ENCODE assay signal across 7 cellular contexts in the genomic region with DNA sequence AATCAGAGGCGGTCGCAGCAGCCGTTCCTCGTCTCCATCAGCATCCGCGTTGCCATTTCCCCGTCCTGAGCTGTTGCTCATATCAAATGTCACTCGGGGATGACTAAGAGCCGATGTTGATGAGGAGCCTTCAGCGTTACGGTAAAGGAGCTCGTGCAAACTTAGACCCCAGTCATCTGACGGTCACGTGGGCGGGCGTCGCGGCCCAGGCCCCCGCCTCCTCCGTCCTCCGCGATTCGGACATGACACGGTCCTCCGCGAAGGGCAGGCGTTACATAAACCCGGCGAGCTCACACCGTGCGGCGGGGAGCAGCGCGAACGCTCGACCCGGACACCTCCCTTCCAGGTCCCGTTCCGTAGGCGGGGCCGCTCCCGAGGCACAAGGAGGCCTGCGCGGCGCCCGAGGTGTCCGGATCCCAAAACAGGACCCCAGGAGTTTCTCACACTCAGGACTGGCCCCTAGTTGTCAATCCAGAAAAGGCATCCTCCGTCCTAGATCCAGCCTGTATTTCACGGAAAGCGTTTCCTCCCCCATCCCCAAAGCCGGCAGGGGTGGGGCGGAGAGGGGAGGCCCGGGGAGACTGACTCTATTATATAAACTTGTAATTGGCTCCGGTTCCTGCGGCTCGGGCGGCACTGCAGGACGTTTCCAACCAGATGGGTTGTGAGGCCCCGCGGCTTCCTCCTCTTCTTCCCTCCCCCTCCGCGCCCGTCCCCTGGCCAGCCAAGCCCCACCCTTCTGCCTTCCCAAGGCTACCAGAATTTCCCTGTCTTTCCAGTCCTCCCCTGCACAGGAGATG.
DNase-seq lines count a peak whose midpoint lies in the region; ATAC-seq and TF ChIP-seq lines count a peak whose summit lies in the region.

No MANE protein-coding gene starts in this region.

- ATAC-seq in HG02588 (IDR thresholded peaks at IDR 0.05; ENCODE audit: unreplicated experiment): no peak

- peak overlapping the region; percentile 50 for H3K4me3 ChIP-seq in HFF-Myc (replicated peaks; ENCODE audit: low read depth, low read length)
- peak overlapping the region; percentile 55 for H3K4me3 ChIP-seq in kidney epithelial cell (ENCODE audit: low read depth, low read length)
- peak overlapping the region; percentile 23 to 75 (median 47) for H3K4me3 ChIP-seq in spleen

- H3K27me3 ChIP-seq in kidney epithelial cell (ENCODE audit: control insufficient read depth, insufficient read depth, low read length): peaks cover 8% of the 10 kb centered on the region
- H3K27me3 ChIP-seq in spleen (replicated peaks in 1 of 7): peaks cover 0 to 28% (median 0%) of the 10 kb centered on the region in 7 donors

- H3K4me1 ChIP-seq in spleen: peaks cover 0 to 27% (median 15%) of the 10 kb centered on the region in 6 donors

- intact Hi-C loops in spleen (cut with DNase I; ENCODE audit: low total_unique reads): no loop called here

- peak; percentile 27 for DNase-seq in HFF-Myc (ENCODE audit: extremely low read depth, low read depth)
- peak; percentile 50 for DNase-seq in cerebellum (ENCODE audit: low spot score)
- peak; percentile 51 for DNase-seq in kidney epithelial cell (ENCODE audit: low read depth)
- peak; percentile 93 for DNase-seq in spleen
- DNase-seq in central memory CD4-positive, alpha-beta T cell: no peak

- H3K27ac ChIP-seq in VCaP (peak overlapping the region; percentile 55), spleen (peak overlapping the region; percentile 37 to 93 (median 88))

- TF ChIP-seq POLR2A in spleen (IDR thresholded peaks at IDR 0.05): peak in 1 of 3 donors; percentile 33

- peaks cover 0 to 5% (median 0%) of the 10 kb centered on the region in 8 donors for H3K9me3 ChIP-seq in spleen

- TF ChIP-seq CTCF in HFF-Myc (IDR thresholded peaks at IDR 0.05; ENCODE audit: low read depth, low read length, missing control alignments): no peak
- peak; percentile 50 for TF ChIP-seq CTCF in VCaP (conservative IDR thresholded peaks at IDR 0.05)
- TF ChIP-seq CTCF in kidney epithelial cell (IDR thresholded peaks at IDR 0.05; ENCODE audit: insufficient read depth, low read length, poor library complexity, severe bottlenecking): peak; percentile 33
- TF ChIP-seq CTCF in spleen (IDR thresholded peaks at IDR 0.05 in 8 of 11, conservative IDR thresholded peaks at IDR 0.05 in 3 of 11): peak in 3 of 11 experiments; percentile 9 to 12 (median 10)

- WGBS in spleen, 5 donors: 2 to 5% (median 2%) methylated on average over 36 to 63 of the region's 63 CpGs

- H3K36me3 ChIP-seq in kidney epithelial cell (ENCODE audit: control insufficient read depth, insufficient read depth, low read length) (no peaks in the 10 kb centered on the region), spleen (no peaks in the 10 kb centered on the region)
